8 cellular contexts compared by ENCODE assay signal in genomic region chr17:65556014-65556909, GRCh38. TPM values are rescaled to one million over a fixed set of nuclear protein-coding genes. Genes with fewer than 3 reads are reported as not detected.
DNase-seq lines count a peak whose midpoint lies in the region; ATAC-seq and TF ChIP-seq lines count a peak whose summit lies in the region.

No MANE protein-coding gene starts in this region.

- in situ Hi-C loops in GM13976 (cut with MboI; ENCODE audit: low sequenced_read_pairs, unreplicated experiment) = loop anchor here (5.0 kb wide), 1 partner anchor 259 kb away; no protein-coding TSS in a partner anchor

- CTCF ChIA-PET in A673 (lab: Charles Lee) = interaction anchor here (0.9 to 1.9 kb wide), 3 partner anchors 262 to 263 kb away, joined by 3 to 9 read pairs (median 5); no protein-coding TSS in a partner anchor

- H3K27ac ChIP-seq in A673 (ENCODE audit: low read depth, low read length, poor library complexity, severe bottlenecking) (no peak overlapping the region), caudate nucleus (ENCODE audit: low read depth, low read length) (peak overlapping the region; percentile 52)

- POLR2A ChIA-PET in A673 (lab: Charles Lee; ENCODE audit: low non-redundant PET) = no interaction called here

- no peaks in the 10 kb centered on the region for H3K27me3 ChIP-seq in A673 (replicated peaks; ENCODE audit: insufficient read depth, low read depth, low read length, poor library complexity)

- TF ChIP-seq CTCF in A673 (conservative IDR thresholded peaks at IDR 0.05; ENCODE audit: low read depth, low read length) (peak; percentile 92), GM13976 (IDR thresholded peaks at IDR 0.05; ENCODE audit: borderline replicate concordance, control extremely low read depth, extremely low read depth, insufficient read depth, missing control alignments) (peak; percentile 75)

- no peak overlapping the region for H3K4me3 ChIP-seq in A673 (ENCODE audit: low read depth, low read length, poor library complexity, severe bottlenecking)

- peak; percentile 83 for DNase-seq in A673 (ENCODE audit: low spot score)
- DNase-seq in GM13976 (ENCODE audit: low spot score) = peak; percentile 77
- DNase-seq in NCI-H1048 (lab: John Stamatoyannopoulos, UW) = peak; percentile 66
- DNase-seq in activated CD4-positive, CD25-positive, alpha-beta regulatory T cell (lab: John Stamatoyannopoulos, UW) = peak; percentile 76 to 92 (median 82)
- peak in 51 of 61 donors; percentile 13 to 85 (median 46) for DNase-seq in caudate nucleus (lab: John Stamatoyannopoulos, UW)
- DNase-seq in left kidney (ENCODE audit: low read depth, low spot score) = peak; percentile 92
- peak; percentile 86 for DNase-seq in stimulated activated CD4-positive, alpha-beta T cell treated with anti-CD3 and anti-CD28 coated beads, Interleukin-2, amount 100 ng/mL, for 4 hours (ENCODE audit: low read depth)

- ATAC-seq in HG03039 (IDR thresholded peaks at IDR 0.05; ENCODE audit: unreplicated experiment) = no peak

- H3K9me3 ChIP-seq in A673 (ENCODE audit: low read depth, low read length, poor library complexity, severe bottlenecking) = no peaks in the 10 kb centered on the region

- no TSS peak for BruUV-seq in A673 (replicated peaks; lab: Mats Ljungman, UMichigan)

- H3K4me1 ChIP-seq in A673 (ENCODE audit: insufficient read depth, low read length, poor library complexity, severe bottlenecking) = peaks cover 15% of the 10 kb centered on the region

- intact Hi-C loops in A673 (cut with micrococcal nuclease; ENCODE audit: unreplicated experiment) = loop anchor here (1.0 to 10.0 kb wide), 4 partner anchors 262 to 609 kb away; no protein-coding TSS in a partner anchor

- H3K36me3 ChIP-seq in A673 (ENCODE audit: insufficient read depth, low read length, poor library complexity, severe bottlenecking) = no peaks in the 10 kb centered on the region

RNA-seq across cellular contexts. Expression of gene AXIN2, which starts 5.2 kb away (rescaled TPM):
- 10.7 and 15.2 TPM in 2 replicates for total RNA-seq in A673 (2021)
